ENCODE assay signal across 8 cellular contexts in the genomic region with DNA sequence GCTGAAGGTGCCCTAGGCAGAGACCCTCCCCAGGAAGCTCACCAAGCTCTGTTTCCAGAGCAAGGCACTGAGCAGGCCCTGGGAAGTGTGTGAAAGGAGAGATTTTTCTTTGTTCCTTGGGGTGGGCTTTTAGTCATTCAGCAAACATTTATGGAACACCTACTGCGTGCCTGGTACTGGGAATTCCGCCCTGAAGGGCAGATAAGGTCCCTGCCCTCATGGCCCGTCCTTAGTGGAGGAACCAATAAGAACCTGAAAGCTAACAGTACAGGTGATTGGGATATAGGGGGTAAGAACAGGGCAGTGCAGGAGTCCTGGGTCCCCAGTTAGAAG. TPM values are rescaled to one million over a fixed set of nuclear protein-coding genes. Genes with fewer than 3 reads are reported as not detected.
DNase-seq lines count a peak whose midpoint lies in the region; ATAC-seq, FAIRE-seq and TF ChIP-seq lines count a peak whose summit lies in the region.

No MANE protein-coding gene starts in this region.

- no peak overlapping the region; the same call in 1 of the 2 replicates for H2AK5ac ChIP-seq in H1 (ENCODE audit: low read depth, low read length)

- H3K14ac ChIP-seq in H1 (ENCODE audit: insufficient read length), result no peak overlapping the region

- H4K91ac ChIP-seq in H1 (replicated peaks; ENCODE audit: insufficient read length, low read length), result peak overlapping the region; percentile 98

- H3K18ac ChIP-seq in H1 (ENCODE audit: extremely low read depth, low read length), result peak overlapping the region; percentile 85; the same call in 1 of the 2 replicates

- peaks cover 2% of the 10 kb centered on the region for H3K79me1 ChIP-seq in H1 (ENCODE audit: low read depth, low read length)

- H3K4me3 ChIP-seq in CD8-positive, alpha-beta T cell (ENCODE audit: low read depth, low read length), result peak overlapping the region; percentile 83
- H3K4me3 ChIP-seq in H1 (ENCODE audit: extremely low read depth in 1 of 4, insufficient read depth in 2 of 4, low read depth in 3 of 4, low read length in 4 of 4) (peak overlapping the region; percentile 76 to 92 (median 85)), neuron (ENCODE audit: low read length) (peak overlapping the region; percentile 49)

- TF ChIP-seq CTCF in CD8-positive, alpha-beta T cell (IDR thresholded peaks at IDR 0.05), result no peak
- TF ChIP-seq CTCF in H1 (IDR thresholded peaks at IDR 0.05; ENCODE audit: control extremely low read depth in 1 of 3, insufficient read depth in 1 of 3, low read depth in 1 of 3, low read length in 3 of 3), result no peak

- no peak for TF ChIP-seq EP300 in H1 (IDR thresholded peaks at IDR 0.05; ENCODE audit: borderline replicate concordance in 1 of 2, low read depth in 2 of 2, low read length in 2 of 2)

- peak overlapping the region; percentile 84 for H3K4me3 Mint-ChIP-seq in CD8-positive, alpha-beta T cell

- peak overlapping the region; percentile 93 for H2BK5ac ChIP-seq in H1 (ENCODE audit: low read depth, low read length)

- peak overlapping the region; percentile 10 for H3K4ac ChIP-seq in H1 (replicated peaks; ENCODE audit: insufficient read length, low read depth, low read length)

- H4K8ac ChIP-seq in H1 (ENCODE audit: extremely low read depth, insufficient read depth, low read length), result peak overlapping the region; percentile 95; the same call in 1 of the 2 replicates

- ATAC-seq in CD8-positive, alpha-beta T cell, result no peak

- peaks cover 40% of the 10 kb centered on the region for H3K4me1 Mint-ChIP-seq in CD8-positive, alpha-beta T cell (ENCODE audit: low read depth)

- peak overlapping the region; percentile 75 for H3K56ac ChIP-seq in H1 (replicated peaks; ENCODE audit: insufficient read length, low read depth, low read length)

- peak overlapping the region; percentile 69 to 93 (median 74) for H3K9ac ChIP-seq in H1 (replicated peaks in 1 of 4; ENCODE audit: extremely low read depth in 1 of 4, low read depth in 3 of 4, low read length in 3 of 4)

- H2BK20ac ChIP-seq in H1 (ENCODE audit: low read length), result no peak overlapping the region

- peak overlapping the region; percentile 78 for H3K27ac ChIP-seq in CD8-positive, alpha-beta T cell (ENCODE audit: low read depth, low read length)
- H3K27ac ChIP-seq in H1 (ENCODE audit: low read depth, low read length), result peak overlapping the region; percentile 87

- CTCF ChIA-PET in CD8-positive, alpha-beta T cell (lab: Charles Lee), result interaction anchor here (1.3 to 3.0 kb wide), 3 partner anchors 27 to 83 kb away, joined by 4 to 10 read pairs (median 7); a partner anchor contains a TSS
- CTCF ChIA-PET in H1 (lab: Charles Lee; ENCODE audit: partially characterized antibody), result interaction anchor here (0.6 to 1.6 kb wide), 8 partner anchors 27 to 891 kb away, joined by 3 to 6 read pairs (median 3); a partner anchor contains a TSS
- CTCF ChIA-PET in HEK293T (lab: Yijun Ruan, JAX), result no interaction called here

- no peaks in the 10 kb centered on the region for H3K9me3 Mint-ChIP-seq in CD8-positive, alpha-beta T cell

- no peak for TF ChIP-seq RAD21 in H1 (IDR thresholded peaks at IDR 0.05 in 1 of 2, conservative IDR thresholded peaks at IDR 0.05 in 1 of 2; ENCODE audit: low read depth in 2 of 2, low read length in 2 of 2)

- intact Hi-C loops in CD8-positive, alpha-beta T cell (cut with DNase I, micrococcal nuclease), result loop anchor here (2.0 to 10.0 kb wide), 2 partner anchors 22 to 1150 kb away; a partner anchor contains a TSS

- no peaks in the 10 kb centered on the region for H3K36me3 ChIP-seq in CD8-positive, alpha-beta T cell (ENCODE audit: insufficient read depth, low read length)
- H3K36me3 ChIP-seq in H1 (ENCODE audit: control insufficient read depth in 2 of 4, insufficient read depth in 4 of 4, low read length in 3 of 4) (no peaks in the 10 kb centered on the region), neuron (ENCODE audit: insufficient read depth, low read length) (no peaks in the 10 kb centered on the region)

- peaks cover 0 to 3% of the 10 kb centered on the region in 2 experiments for H4K20me1 ChIP-seq in H1 (replicated peaks in 1 of 2; ENCODE audit: control insufficient read depth in 1 of 2, insufficient read depth in 2 of 2, low read length in 2 of 2)

- peak overlapping the region; percentile 70 to 82 for H3K4me2 ChIP-seq in H1 (ENCODE audit: insufficient read depth in 1 of 2, low read depth in 2 of 2, low read length in 2 of 2)

- no peaks in the 10 kb centered on the region for H3K27me3 Mint-ChIP-seq in CD8-positive, alpha-beta T cell (ENCODE audit: low read depth)

- FAIRE-seq in H1 (lab: Jason Lieb, UNC), result no peak

- H2BK15ac ChIP-seq in H1 (ENCODE audit: low read length), result 0 out of 2 replicates have a peak overlapping the region, but pooled peaks have one; percentile 3

- no peak overlapping the region for H3K23ac ChIP-seq in H1 (ENCODE audit: insufficient read length)

- TF ChIP-seq POLR2A in H1 (IDR thresholded peaks at IDR 0.05; ENCODE audit: control extremely low read depth in 1 of 2, low read depth in 2 of 2, low read length in 2 of 2), result peak in 1 of 2 experiments; percentile 6; a peak in 1 of 3 replicates

- H3K9me3 ChIP-seq in CD8-positive, alpha-beta T cell (ENCODE audit: low read length), result no peaks in the 10 kb centered on the region
- H3K9me3 ChIP-seq in H1 (ENCODE audit: insufficient read depth in 2 of 2, low read depth in 1 of 2, low read length in 1 of 2), result no peaks in the 10 kb centered on the region
- H3K9me3 ChIP-seq in neuron (ENCODE audit: low read length), result no peaks in the 10 kb centered on the region

- WGBS in H1 (ENCODE audit: extremely low coverage in 1 of 2, insufficient coverage in 1 of 2, insufficient read length in 1 of 2, insufficient replicate concordance in 2 of 2, low coverage in 1 of 2, low lambda C conversion rate in 2 of 2, missing lambda C conversion rate in 1 of 2), 2 experiments, result 56% methylated on average over 3 of the region's 3 CpGs; no CpG with 5 or more reads in 1 of the 2 experiments

- no peaks in the 10 kb centered on the region for H3K36me3 Mint-ChIP-seq in CD8-positive, alpha-beta T cell

- H2AFZ ChIP-seq in H1 (ENCODE audit: low read length) (no peak overlapping the region), neuron (ENCODE audit: low read depth, low read length) (no peak overlapping the region)

- H3K23me2 ChIP-seq in H1 (ENCODE audit: low read depth, low read length), result peaks cover 6% of the 10 kb centered on the region

- peaks cover 0 to 3% of the 10 kb centered on the region in 2 experiments; a peak in 2 of 4 replicates for H3K79me2 ChIP-seq in H1 (ENCODE audit: control insufficient read depth in 1 of 2, insufficient read depth in 2 of 2, low read length in 2 of 2)

- H4K5ac ChIP-seq in H1 (ENCODE audit: insufficient read length, low read depth, low read length), result no peak overlapping the region

- no peak overlapping the region for H2BK120ac ChIP-seq in H1 (replicated peaks; ENCODE audit: low read depth, low read length)

- peaks cover 44% of the 10 kb centered on the region for H3K4me1 ChIP-seq in CD8-positive, alpha-beta T cell (ENCODE audit: insufficient read depth, low read length)
- H3K4me1 ChIP-seq in H1 (replicated peaks in 1 of 4; ENCODE audit: control insufficient read depth in 3 of 4, insufficient read depth in 4 of 4, low read length in 3 of 4) (peaks cover 2 to 14% (median 6%) of the 10 kb centered on the region in 4 experiments; a peak in 6 of 7 replicates), neuron (ENCODE audit: insufficient read depth, low read length) (peaks cover 20% of the 10 kb centered on the region)

- DNase-seq in CD8-positive, alpha-beta T cell, result no peak
- DNase-seq in NCI-H226 (peak; percentile 27), H1 (ENCODE audit: low read depth in 1 of 2, low spot score in 2 of 2) (no peak), HEK293T (ENCODE audit: extremely low spot score) (no peak), AG08396 (ENCODE audit: low spot score) (no peak)
- no peak for DNase-seq in effector CD8-positive, alpha-beta T cell (lab: John Stamatoyannopoulos, UW)
- no peak for DNase-seq in stimulated activated naive CD4-positive, alpha-beta T cell treated with Interleukin-2 at 50 U/mL for 16 hours (lab: John Stamatoyannopoulos, UW)

- H3K27ac Mint-ChIP-seq in CD8-positive, alpha-beta T cell, result peak overlapping the region; percentile 95

- POLR2A ChIA-PET in CD8-positive, alpha-beta T cell (lab: Charles Lee), result interaction anchor here (0.5 to 6.9 kb wide), 21 partner anchors 12 to 74 kb away, joined by 3 to 130 read pairs (median 5); a partner anchor contains a TSS
- POLR2A ChIA-PET in H1 (lab: Charles Lee; ENCODE audit: partially characterized antibody), result interaction anchor here (0.7 to 1.9 kb wide), 17 partner anchors 9 to 73 kb away, joined by 3 to 15 read pairs (median 4); a partner anchor contains a TSS
- POLR2A ChIA-PET in HEK293T (lab: Yijun Ruan, JAX), result interaction anchor here (0.7 to 2.3 kb wide), 8 partner anchors 13 to 73 kb away, joined by 3 to 13 read pairs (median 4); a partner anchor contains a TSS

- no peak overlapping the region for H2BK12ac ChIP-seq in H1 (ENCODE audit: low read depth, low read length)

- H3K27me3 ChIP-seq in CD8-positive, alpha-beta T cell (ENCODE audit: insufficient read depth, low read length), result no peaks in the 10 kb centered on the region
- H3K27me3 ChIP-seq in H1 (replicated peaks in 1 of 4; ENCODE audit: control insufficient read depth in 3 of 4, extremely low read depth in 1 of 4, insufficient read depth in 3 of 4, low read length in 3 of 4) (no peaks in the 10 kb centered on the region), neuron (ENCODE audit: insufficient read depth, low read length) (no peaks in the 10 kb centered on the region)

RNA-seq across cellular contexts. Expression of a gene that starts 3.9 kb away (rescaled TPM):
- total RNA-seq in CD8-positive, alpha-beta T cell, result 10 to 100 TPM; 41.2 to 48.5 TPM
- 32.4 and 33.5 TPM in 2 replicates for total RNA-seq in H1 (2021; fragmentation: NEBNext Ultra II Directional; extraction: Animal tissue kit (Norgen Biotek cat#: 25700))
- 229 and 268 TPM in 2 replicates for polyA plus RNA-seq in H1 (2011; rRNA removed)
- polyA plus RNA-seq in H1 (2011; cell fraction: cytosol; rRNA removed), result 137 TPM
- polyA plus RNA-seq in H1 (2011; cell fraction: nucleus; rRNA removed), result 92.9 TPM
- polyA plus RNA-seq in H1 (2012, experiment 1 of 2), result 33.1 to 44.0 TPM (median 41.7 TPM) in 4 replicates
- 29.0 TPM for polyA plus RNA-seq in H1 (2012, experiment 2 of 2)
- 35.4 TPM for polyA plus RNA-seq in H1 (2013, experiment 1 of 2)
- 38.9 TPM for polyA plus RNA-seq in H1 (2013, experiment 2 of 2)
- 3.5 and 4.4 TPM in 2 replicates for polyA minus RNA-seq in H1 (2011; rRNA and poly(A)+ RNA removed)
- 15.0 TPM for polyA minus RNA-seq in H1 (2011; cell fraction: cytosol; rRNA and poly(A)+ RNA removed)
- 24.3 TPM for polyA minus RNA-seq in H1 (2011; cell fraction: nucleus; rRNA and poly(A)+ RNA removed)

RNA-seq across cellular contexts. Expression of a gene that starts 10.0 kb away (rescaled TPM):
- total RNA-seq in CD8-positive, alpha-beta T cell, result 1 to 10 TPM; 5.0 to 5.2 TPM
- total RNA-seq in H1 (2021; fragmentation: NEBNext Ultra II Directional; extraction: Animal tissue kit (Norgen Biotek cat#: 25700)), result not detected in 2 replicates
- 0.03 TPM in 1 of 2 replicates, not detected in the other for polyA plus RNA-seq in H1 (2011; rRNA removed)
- polyA plus RNA-seq in H1 (2011; cell fraction: cytosol; rRNA removed), result not detected
- polyA plus RNA-seq in H1 (2011; cell fraction: nucleus; rRNA removed), result 0.34 TPM
- polyA plus RNA-seq in H1 (2012, experiment 1 of 2), result not detected in 4 replicates
- not detected for polyA plus RNA-seq in H1 (2012, experiment 2 of 2)
- polyA plus RNA-seq in H1 (2013, experiment 1 of 2), result 0.06 TPM
- 0.09 TPM for polyA plus RNA-seq in H1 (2013, experiment 2 of 2)
- polyA minus RNA-seq in H1 (2011; rRNA and poly(A)+ RNA removed), result not detected in 2 replicates
- polyA minus RNA-seq in H1 (2011; cell fraction: cytosol; rRNA and poly(A)+ RNA removed), result not detected
- polyA minus RNA-seq in H1 (2011; cell fraction: nucleus; rRNA and poly(A)+ RNA removed), result not detected

RNA-seq across cellular contexts. Expression of a gene that starts 12.6 kb away (rescaled TPM):
- not detected for total RNA-seq in CD8-positive, alpha-beta T cell
- total RNA-seq in H1 (2021; fragmentation: NEBNext Ultra II Directional; extraction: Animal tissue kit (Norgen Biotek cat#: 25700)), result not detected in 2 replicates
- polyA plus RNA-seq in H1 (2011; rRNA removed), result not detected in 2 replicates
- not detected for polyA plus RNA-seq in H1 (2011; cell fraction: cytosol; rRNA removed)
- not detected for polyA plus RNA-seq in H1 (2011; cell fraction: nucleus; rRNA removed)
- not detected in 4 replicates for polyA plus RNA-seq in H1 (2012, experiment 1 of 2)
- not detected for polyA plus RNA-seq in H1 (2012, experiment 2 of 2)
- polyA plus RNA-seq in H1 (2013, experiment 1 of 2), result not detected
- not detected for polyA plus RNA-seq in H1 (2013, experiment 2 of 2)
- not detected in 2 replicates for polyA minus RNA-seq in H1 (2011; rRNA and poly(A)+ RNA removed)
- polyA minus RNA-seq in H1 (2011; cell fraction: cytosol; rRNA and poly(A)+ RNA removed), result not detected
- not detected for polyA minus RNA-seq in H1 (2011; cell fraction: nucleus; rRNA and poly(A)+ RNA removed)

RNA-seq across cellular contexts. Expression of a gene that starts 17.7 kb away (rescaled TPM):
- 100 to 1,000 TPM; 109 to 111 TPM for total RNA-seq in CD8-positive, alpha-beta T cell
- total RNA-seq in H1 (2021; fragmentation: NEBNext Ultra II Directional; extraction: Animal tissue kit (Norgen Biotek cat#: 25700)), result 28.8 and 29.8 TPM in 2 replicates
- 54.4 and 68.6 TPM in 2 replicates for polyA plus RNA-seq in H1 (2011; rRNA removed)
- 66.1 TPM for polyA plus RNA-seq in H1 (2011; cell fraction: cytosol; rRNA removed)
- polyA plus RNA-seq in H1 (2011; cell fraction: nucleus; rRNA removed), result 52.2 TPM
- polyA plus RNA-seq in H1 (2012, experiment 1 of 2), result 25.4 to 39.2 TPM (median 35.0 TPM) in 4 replicates
- 35.9 TPM for polyA plus RNA-seq in H1 (2012, experiment 2 of 2)
- 19.5 TPM for polyA plus RNA-seq in H1 (2013, experiment 1 of 2)
- polyA plus RNA-seq in H1 (2013, experiment 2 of 2), result 19.1 TPM
- 27.2 TPM in 2 replicates for polyA minus RNA-seq in H1 (2011; rRNA and poly(A)+ RNA removed)
- 19.8 TPM for polyA minus RNA-seq in H1 (2011; cell fraction: cytosol; rRNA and poly(A)+ RNA removed)
- 17.7 TPM for polyA minus RNA-seq in H1 (2011; cell fraction: nucleus; rRNA and poly(A)+ RNA removed)

RNA-seq across cellular contexts. Expression of a gene that starts 21.9 kb away (rescaled TPM):
- 1 to 10 TPM; 7.5 to 9.3 TPM for total RNA-seq in CD8-positive, alpha-beta T cell
- total RNA-seq in H1 (2021; fragmentation: NEBNext Ultra II Directional; extraction: Animal tissue kit (Norgen Biotek cat#: 25700)), result 77.1 and 84.3 TPM in 2 replicates
- 131 and 148 TPM in 2 replicates for polyA plus RNA-seq in H1 (2011; rRNA removed)
- 141 TPM for polyA plus RNA-seq in H1 (2011; cell fraction: cytosol; rRNA removed)
- 193 TPM for polyA plus RNA-seq in H1 (2011; cell fraction: nucleus; rRNA removed)
- 50.9 to 80.4 TPM (median 78.0 TPM) in 4 replicates for polyA plus RNA-seq in H1 (2012, experiment 1 of 2)
- 77.6 TPM for polyA plus RNA-seq in H1 (2012, experiment 2 of 2)
- 61.1 TPM for polyA plus RNA-seq in H1 (2013, experiment 1 of 2)
- polyA plus RNA-seq in H1 (2013, experiment 2 of 2), result 55.9 TPM
- 47.7 and 82.2 TPM in 2 replicates for polyA minus RNA-seq in H1 (2011; rRNA and poly(A)+ RNA removed)
- polyA minus RNA-seq in H1 (2011; cell fraction: cytosol; rRNA and poly(A)+ RNA removed), result 51.7 TPM
- polyA minus RNA-seq in H1 (2011; cell fraction: nucleus; rRNA and poly(A)+ RNA removed), result 65.5 TPM
